8 cellular contexts compared by ENCODE assay signal in the genomic region with DNA sequence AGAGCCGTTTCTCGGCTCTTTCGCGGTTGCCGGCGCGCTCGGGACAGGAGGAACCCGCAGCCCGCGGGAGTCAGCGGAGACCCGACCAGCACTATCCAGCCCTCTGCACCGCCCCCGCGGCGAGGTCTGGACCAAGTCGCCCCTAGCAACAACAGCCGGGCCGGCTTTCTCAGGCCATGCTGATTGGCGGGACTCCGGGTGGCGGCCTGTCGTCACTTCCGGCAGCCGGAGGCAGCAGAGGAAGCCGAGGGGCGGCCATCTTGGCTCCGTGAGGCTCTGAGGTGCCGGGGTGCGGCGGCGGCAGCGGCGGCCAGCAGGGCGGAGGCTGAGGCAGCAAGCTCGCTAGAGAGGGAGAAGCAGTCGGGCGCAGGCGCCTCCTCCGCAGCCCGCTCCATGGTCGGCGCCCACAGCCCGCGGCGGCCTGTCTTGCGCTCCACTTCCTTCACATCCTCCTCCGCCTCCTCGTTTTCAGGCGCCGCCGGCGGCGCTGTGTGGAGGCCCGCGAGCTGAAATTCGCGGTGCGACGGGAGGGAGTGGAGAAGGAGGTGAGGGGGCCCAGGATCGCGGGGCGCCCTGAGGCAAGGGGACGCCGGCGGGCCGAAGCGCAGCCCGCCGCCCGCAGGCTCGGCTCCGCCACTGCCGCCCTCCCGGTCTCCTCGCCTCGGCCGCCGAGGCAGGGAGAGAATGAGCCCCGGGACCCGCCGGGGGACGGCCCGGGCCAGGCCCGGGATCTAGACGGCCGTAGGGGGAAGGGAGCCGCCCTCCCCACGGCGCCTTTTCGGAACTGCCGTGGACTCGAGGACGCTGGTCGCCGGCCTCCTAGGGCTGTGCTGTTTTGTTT. TPM values are rescaled to one million over a fixed set of nuclear protein-coding genes. Genes with fewer than 3 reads are reported as not detected.
DNase-seq lines count a peak whose midpoint lies in the region; ATAC-seq and TF ChIP-seq lines count a peak whose summit lies in the region.

Gene MARK3, plus strand, starts transcription at position 263 of the 841 bp plus-strand sequence. CDS start 615 bp downstream, outside the sequence.

- peak within 1 kb of the TSS; percentile 84 for H3K4me3 ChIP-seq in lung

- WGBS in lung, 2 donors: 0 to 1% methylated on average over 79 to 97 of the region's 97 CpGs

- H3K27me3 ChIP-seq in lung (ENCODE audit: control insufficient read depth, insufficient read depth): no peaks in the 10 kb centered on the region

- DNase-seq in COLO829 (ENCODE audit: low spot score) (peak; percentile 91), GM20000 (ENCODE audit: low spot score) (peak; percentile 99), HT-29 (ENCODE audit: low spot score) (peak; percentile 87), lung (ENCODE audit: low spot score) (peak; percentile 97)
- DNase-seq in NK-92 treated with Interleukin-12 subunit alpha and Interleukin-12 subunit beta, amount 100 ng/mL, for 24 hours (lab: John Stamatoyannopoulos, UW): peak; percentile 93
- DNase-seq in activated CD8-positive, alpha-beta memory T cell treated with anti-CD3 and anti-CD28 coated beads for 24 hours: peak; percentile 97
- DNase-seq in effector CD8-positive, alpha-beta T cell (lab: John Stamatoyannopoulos, UW): peak; percentile 91
- DNase-seq in stimulated activated CD4-positive, alpha-beta T cell treated with anti-CD3 and anti-CD28 coated beads, TNF-alpha, amount 100 ng/mL, for 4 hours (ENCODE audit: low read depth in 3 of 3): peak; percentile 89 to 93 (median 90)

- peaks cover 4 to 9% of the 10 kb centered on the region in 2 donors for H3K4me1 ChIP-seq in lung (ENCODE audit: control insufficient read depth in 2 of 2, insufficient read depth in 2 of 2, low read length in 2 of 2)

- peak; percentile 95 for ATAC-seq in lung (ENCODE audit: insufficient read depth, low FRiP score)

- no peaks in the 10 kb centered on the region for H3K9me3 ChIP-seq in lung (ENCODE audit: control insufficient read depth in 2 of 2, insufficient read depth in 1 of 2, low read length in 1 of 2)

- H3K36me3 ChIP-seq in lung (ENCODE audit: control insufficient read depth in 2 of 2, insufficient read depth in 2 of 2, low read length in 2 of 2): no peaks in the 10 kb centered on the region

- peak; percentile 4 for TF ChIP-seq CTCF in GM20000 (IDR thresholded peaks at IDR 0.05; ENCODE audit: extremely low read depth, missing control alignments)
- no peak for TF ChIP-seq CTCF in lung (IDR thresholded peaks at IDR 0.05; ENCODE audit: control extremely low read depth, extremely low read depth)

- peak within 1 kb of the TSS; percentile 92 to 100 for H3K27ac ChIP-seq in lung (ENCODE audit: low read depth in 1 of 2, low read length in 1 of 2)

RNA-seq across cellular contexts. Expression of gene MARK3, which starts in this region (rescaled TPM):
- total RNA-seq in HT-29 (2014; rRNA removed; shearing (Covaris generic)): 33.2 and 43.0 TPM in 2 replicates
- total RNA-seq in lung: 100 to 1,000 TPM; 103 to 177 TPM
- 10 to 100 TPM; 56.2 to 97.9 TPM for polyA plus RNA-seq in lung

Comparison
In these comparisons a context has a peak if more than half of its experiments do, and no peak if none do; other contexts are left out.
1. Peak in every context shown above with its lines: DNase-seq, ATAC-seq, H3K4me3 ChIP-seq and H3K27ac ChIP-seq.